In the genomic region with DNA sequence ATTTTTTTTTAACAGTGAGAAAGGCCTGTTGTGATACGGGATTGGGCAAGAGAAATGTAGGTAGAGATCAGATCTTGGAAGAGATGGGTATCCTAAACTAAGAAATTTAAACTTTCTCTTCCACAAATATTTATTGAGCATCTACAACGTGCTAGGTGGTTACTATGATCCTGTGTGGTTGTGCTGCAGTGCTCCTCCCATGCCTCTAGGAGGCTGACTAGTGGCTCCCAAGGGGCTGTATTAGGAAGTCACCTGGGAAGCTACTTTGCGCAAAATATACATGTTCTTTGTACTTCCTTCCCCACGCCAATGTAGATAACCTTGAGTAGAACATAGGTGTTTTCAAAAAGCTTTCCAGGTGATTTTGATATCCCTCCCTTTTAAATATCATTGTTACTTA, we compare ENCODE assay signal across 11 cellular contexts. TPM values are rescaled to one million over a fixed set of nuclear protein-coding genes. Genes with fewer than 3 reads are reported as not detected.
DNase-seq lines count a peak whose midpoint lies in the region; ATAC-seq, FAIRE-seq and TF ChIP-seq lines count a peak whose summit lies in the region.
"Had no signal": no experiment of that assay in that cellular context is flagged by ENCODE, and none has a peak within 500 bp of the region (broad histone marks: within the 10 kb centered on the region; RNA-seq: fewer than 3 reads in every experiment).

No MANE protein-coding gene starts in this region.

- no peaks in the 10 kb centered on the region for H3K27me3 ChIP-seq in PC-3 (ENCODE audit: low read length)
- no peaks in the 10 kb centered on the region for H3K27me3 ChIP-seq in foreskin keratinocyte
- no peaks in the 10 kb centered on the region for H3K27me3 ChIP-seq in psoas muscle (ENCODE audit: insufficient read depth in 3 of 3, low read length in 2 of 3)

- peak in 1 of 2 experiments; percentile 30 for DNase-seq in A549 (ENCODE audit: low read depth in 1 of 2, low spot score in 1 of 2)
- peak; percentile 13 for DNase-seq in ELR (ENCODE audit: low read depth)
- DNase-seq in PC-3, result no peak
- DNase-seq in foreskin keratinocyte, result no peak
- DNase-seq in NCI-H1105 (lab: John Stamatoyannopoulos, UW), result no peak
- DNase-seq in psoas muscle, result no peak
- DNase-seq in MV-4-11 (lab: John Stamatoyannopoulos, UW), result no peak
- no peak for DNase-seq in DMS114 treated with DMSO at 0.1 percent for 48 hours (lab: John Stamatoyannopoulos, UW; ENCODE audit: unreplicated experiment)
- DNase-seq: activated CD8-positive, alpha-beta memory T cell treated with anti-CD3 and anti-CD28 coated beads, Interleukin-2, amount 50 U/mL, for 4 hours; hippocampal formation; NCI-H2029 treated with DMSO at 0.1 percent for 48 hours had no signal

- CTCF ChIA-PET in A549 (lab: Yijun Ruan, JAX), result interaction anchor here (0.9 to 4.3 kb wide), 15 partner anchors 10 to 194 kb away, joined by 3 to 24 read pairs (median 4); a partner anchor contains a TSS
- CTCF ChIA-PET in PC-3 (lab: Charles Lee), result no interaction called here

- TF ChIP-seq POLR2A in A549 (IDR thresholded peaks at IDR 0.05; ENCODE audit: low read length), result no peak

- H3K36me3 ChIP-seq in PC-3 (ENCODE audit: low read depth, low read length), result no peaks in the 10 kb centered on the region
- H3K36me3 ChIP-seq in psoas muscle (ENCODE audit: insufficient read depth in 1 of 2, low read depth in 1 of 2), result no peaks in the 10 kb centered on the region

- no peak overlapping the region for H3K4me2 ChIP-seq in A549
- H3K4me2 ChIP-seq in PC-3 (ENCODE audit: low read length), result peak overlapping the region; percentile 45

- no peak for FAIRE-seq in A549 (lab: Jason Lieb, UNC)

- intact Hi-C loops in PC-3 (cut with micrococcal nuclease), result no loop called here
- intact Hi-C loops in psoas muscle (cut with DNase I), result loop anchor here in 1 of 2 donors (2.0 kb wide), 1 partner anchor 57 kb away; no protein-coding TSS in a partner anchor

- H3F3A ChIP-seq in PC-3 (ENCODE audit: low read length, unreplicated experiment), result no peaks in the 10 kb centered on the region

- H2AFZ ChIP-seq in PC-3 (ENCODE audit: low read length), result no peak overlapping the region

- no peaks in the 10 kb centered on the region for H3K9me2 ChIP-seq in PC-3 (replicated peaks; ENCODE audit: low read length)

- POLR2A ChIA-PET in A549 (lab: Yijun Ruan, JAX) (no interaction called here), PC-3 (lab: Charles Lee; ENCODE audit: unreplicated experiment) (no interaction called here)

- TF ChIP-seq CTCF in A549 (IDR thresholded peaks at IDR 0.05), result no peak
- peak; percentile 47 for TF ChIP-seq CTCF in PC-3 (conservative IDR thresholded peaks at IDR 0.05; ENCODE audit: low read depth, low read length)
- TF ChIP-seq CTCF in foreskin keratinocyte (conservative IDR thresholded peaks at IDR 0.05), result peak; percentile 39
- TF ChIP-seq CTCF in psoas muscle (IDR thresholded peaks at IDR 0.05), result no peak

- no peak overlapping the region for H3K9ac ChIP-seq in PC-3 (ENCODE audit: low read length)

- TF ChIP-seq RAD21 in A549 (conservative IDR thresholded peaks at IDR 0.05 in 1 of 2, IDR thresholded peaks at IDR 0.05 in 1 of 2), result peak in 1 of 2 experiments; percentile 20; a peak in 1 of 5 replicates

- no peak overlapping the region for H3K4me3 ChIP-seq in A549
- H3K4me3 ChIP-seq in PC-3 (ENCODE audit: low read length), result no peak overlapping the region
- no peak overlapping the region for H3K4me3 ChIP-seq in psoas muscle

- no TSS peak for BruUV-seq in PC-3 (replicated peaks; lab: Mats Ljungman, UMichigan)

- H3K27ac ChIP-seq in A549, result no peak overlapping the region
- H3K27ac ChIP-seq in PC-3 (ENCODE audit: low read length), result peak overlapping the region; percentile 27; the same call in 1 of the 2 replicates
- H3K27ac ChIP-seq in foreskin keratinocyte, result no peak overlapping the region
- H3K27ac ChIP-seq in psoas muscle, result no peak overlapping the region

- TF ChIP-seq EP300 in A549 (IDR thresholded peaks at IDR 0.05), result no peak

- peak; percentile 79 to 84; a peak in 5 of 6 replicates for ATAC-seq in A549
- ATAC-seq in PC-3, result peak; percentile 41
- no peak for ATAC-seq in foreskin keratinocyte
- ATAC-seq in psoas muscle, result no peak

- 84% methylated on average over 4 of the region's 4 CpGs for WGBS in A549 (ENCODE audit: missing lambda C conversion rate)
- 91 to 95% (median 93%) methylated on average over 4 of the region's 4 CpGs for WGBS in psoas muscle, 3 donors

- H3K79me2 ChIP-seq in PC-3 (ENCODE audit: low read length), result peaks cover 95% of the 10 kb centered on the region

- H4K20me1 ChIP-seq in PC-3 (ENCODE audit: low read length), result peaks cover 23% of the 10 kb centered on the region; the same call in 1 of the 2 replicates

- H3K4me1 ChIP-seq in A549 (peaks cover 40% of the 10 kb centered on the region), PC-3 (ENCODE audit: insufficient read depth, low read length) (peaks cover 18% of the 10 kb centered on the region), foreskin keratinocyte (no peaks in the 10 kb centered on the region), psoas muscle (no peaks in the 10 kb centered on the region)

- no peaks in the 10 kb centered on the region for H3K9me3 ChIP-seq in A549
- no peaks in the 10 kb centered on the region for H3K9me3 ChIP-seq in PC-3 (ENCODE audit: low read length)
- H3K9me3 ChIP-seq in psoas muscle, result no peaks in the 10 kb centered on the region

TF ChIP-seq in A549, 52 proteins besides CTCF, POLR2A, EP300 and RAD21:
- no peak for TF ChIP-seq NFE2L2 (conservative IDR thresholded peaks at IDR 0.05; ENCODE audit: low read length)
- no peak for TF ChIP-seq RCOR1 (IDR thresholded peaks at IDR 0.05; ENCODE audit: low read depth, low read length)
- TF ChIP-seq TFCP2L1 (CRISPR knock-in tag; IDR thresholded peaks at IDR 0.05), result 0 out of 2 replicates have a peak, but pooled peaks have one; percentile 24
TF ChIP-seq in A549: peak in this region for 1.

RNA-seq across cellular contexts. Expression of a gene that starts 27.2 kb away (rescaled TPM):
- polyA plus RNA-seq in A549 (2011; rRNA removed) (97.4 and 99.1 TPM in 2 replicates), A549 (2017; fragmentation: RNase III; extraction: RNeasy Plus Mini Kit Qiagen cat#74134 plus additional on column Dnase treatment) (41.8 to 43.2 TPM (median 42.8 TPM) in 3 replicates), foreskin keratinocyte (14.0 and 16.0 TPM in 2 replicates), psoas muscle (10 to 100 TPM; 10.1 to 11.5 (median 10.9) TPM)
- 32.8 and 35.7 TPM in 2 replicates for polyA plus RNA-seq in A549 (2012; cell fraction: cytosol; rRNA removed)
- 68.6 and 111 TPM in 2 replicates for polyA plus RNA-seq in A549 (2012; cell fraction: nucleus; rRNA removed)
- 98.4 and 139 TPM in 2 replicates for polyA minus RNA-seq in A549 (2011; rRNA and poly(A)+ RNA removed)
- total RNA-seq in PC-3 (2014; rRNA removed) (26.9 and 27.3 TPM in 2 replicates), foreskin keratinocyte (26.3 and 26.7 TPM in 2 replicates), psoas muscle (10 to 100 TPM in 3 of 4 donors, 1 to 10 TPM in 1; 9.4 to 13.6 (median 12.1) TPM)

Comparison
In these comparisons a context has a peak if more than half of its experiments do, and no peak if none do; other contexts are left out.
1. ATAC-seq: peak in A549 (2 of 2) and PC-3 (single experiment); none in foreskin keratinocyte (single experiment) and psoas muscle (0 of 4).
2. CTCF ChIP-seq: peak in PC-3 (single experiment) and foreskin keratinocyte (single experiment); none in A549 (single experiment) and psoas muscle (single experiment).